In the genomic region with DNA sequence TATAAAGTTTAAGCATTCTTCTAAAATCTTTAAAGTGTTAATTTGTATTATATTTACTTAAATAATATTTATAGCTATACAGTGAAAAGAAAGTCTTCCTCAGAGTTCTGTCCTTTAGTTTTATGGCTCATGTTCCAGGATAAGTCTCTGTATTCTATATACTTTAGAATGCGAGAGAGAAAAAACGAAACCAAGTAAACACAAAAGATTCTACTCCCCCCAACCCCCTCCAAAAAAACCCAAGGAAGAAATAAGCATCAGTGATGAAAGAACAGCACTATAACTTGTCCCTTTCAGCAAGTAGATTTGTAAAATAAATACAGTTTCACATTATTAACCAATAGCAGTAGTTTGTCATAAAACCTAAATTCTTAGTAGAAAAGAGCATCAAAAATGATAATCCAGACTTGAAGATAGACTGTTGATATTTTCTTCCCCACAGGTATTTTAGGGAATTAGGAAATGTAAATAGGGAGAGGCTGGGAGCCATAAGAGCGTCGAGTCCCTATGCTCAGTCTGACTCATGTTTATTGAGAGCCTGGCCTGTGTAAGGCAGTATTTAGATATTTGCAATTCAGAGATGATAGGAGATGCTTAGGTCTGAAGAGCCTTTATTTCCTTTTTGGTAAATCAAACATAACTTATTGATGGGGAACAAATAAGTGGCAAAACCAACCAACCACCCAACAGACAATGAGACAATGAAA, we compare ENCODE assay signal across 11 cellular contexts. TPM values are rescaled to one million over a fixed set of nuclear protein-coding genes. Genes with fewer than 3 reads are reported as not detected.
DNase-seq lines count a peak whose midpoint lies in the region; ATAC-seq lines count a peak whose summit lies in the region.
"Had no signal": no experiment of that assay in that cellular context is flagged by ENCODE, and none has a peak within 500 bp of the region (broad histone marks: within the 10 kb centered on the region; RNA-seq: fewer than 3 reads in every experiment).

No MANE protein-coding gene starts in this region.

- H3K36me3 Mint-ChIP-seq in activated T-cell treated with anti-CD3 and anti-CD28 coated beads, Interleukin-2, amount 50 U/mL, for 24 hours (ENCODE audit: low read depth), result peaks cover 23% of the 10 kb centered on the region
- peaks cover 2% of the 10 kb centered on the region for H3K36me3 Mint-ChIP-seq in T-helper 17 cell (ENCODE audit: low read depth)

- H3K27ac Mint-ChIP-seq in activated T-cell treated with anti-CD3 and anti-CD28 coated beads, Interleukin-2, amount 50 U/mL, for 24 hours, result peak overlapping the region; percentile 78
- H3K27ac Mint-ChIP-seq in T-helper 17 cell, result peak overlapping the region; percentile 88
- H3K27ac Mint-ChIP-seq in stimulated activated naive CD8-positive, alpha-beta T cell treated with anti-CD3 and anti-CD28 coated beads, Interleukin-15, amount 100 ng/mL, for 72 hours, result peak overlapping the region in 1 of 2 donors; percentile 96
- H3K27ac Mint-ChIP-seq: endodermal cell had no signal

- no peaks in the 10 kb centered on the region for H3K9me3 ChIP-seq in T-helper 17 cell (ENCODE audit: control insufficient read depth, low read length, poor library complexity, severe bottlenecking)

- no peak for ATAC-seq in T-helper 17 cell
- ATAC-seq in stimulated activated naive CD8-positive, alpha-beta T cell treated with anti-CD3 and anti-CD28 coated beads, Interleukin-15, amount 100 ng/mL, for 72 hours, result no peak
- ATAC-seq: left lobe of liver had no signal

- H3K9me3 Mint-ChIP-seq in activated T-cell treated with anti-CD3 and anti-CD28 coated beads, Interleukin-2, amount 50 U/mL, for 24 hours, result no peaks in the 10 kb centered on the region
- H3K9me3 Mint-ChIP-seq in stimulated activated naive CD8-positive, alpha-beta T cell treated with anti-CD3 and anti-CD28 coated beads, Interleukin-15, amount 100 ng/mL, for 72 hours, result no peaks in the 10 kb centered on the region
- H3K9me3 Mint-ChIP-seq: endodermal cell had no signal

- no peak for DNase-seq in activated T-cell treated with anti-CD3 and anti-CD28 coated beads, Interleukin-2, amount 50 U/mL, for 24 hours
- DNase-seq in activated T-cell treated with anti-CD3 and anti-CD28 coated beads, Interleukin-2, amount 50 U/mL, for 48 hours, result no peak
- DNase-seq in T-helper 17 cell (no peak), fibroblast of peridontal ligament (ENCODE audit: extremely low read depth) (peak; percentile 30), NCI-H510A (lab: John Stamatoyannopoulos, UW) (no peak), NCI-H748 treated with DMSO at 0.1 percent for 48 hours (lab: John Stamatoyannopoulos, UW) (no peak)
- no peak for DNase-seq in stimulated activated naive CD8-positive, alpha-beta T cell treated with anti-CD3 and anti-CD28 coated beads, Interleukin-15, amount 100 ng/mL, for 72 hours
- DNase-seq in stimulated activated CD8-positive, alpha-beta memory T cell treated with anti-CD3 and anti-CD28 coated beads, Interleukin-4, amount 100 ng/mL, for 48 hours, result no peak
- DNase-seq: AML-193, endodermal cell had no signal

- peak overlapping the region; percentile 63 for H3K4me3 Mint-ChIP-seq in activated T-cell treated with anti-CD3 and anti-CD28 coated beads, Interleukin-2, amount 50 U/mL, for 24 hours
- peak overlapping the region; percentile 79 for H3K4me3 Mint-ChIP-seq in T-helper 17 cell
- H3K4me3 Mint-ChIP-seq in stimulated activated naive CD8-positive, alpha-beta T cell treated with anti-CD3 and anti-CD28 coated beads, Interleukin-15, amount 100 ng/mL, for 72 hours, result peak overlapping the region; percentile 73 to 84
- H3K4me3 Mint-ChIP-seq: endodermal cell had no signal

- H3K4me1 Mint-ChIP-seq in activated T-cell treated with anti-CD3 and anti-CD28 coated beads, Interleukin-2, amount 50 U/mL, for 24 hours (ENCODE audit: low read depth), result peaks cover 87% of the 10 kb centered on the region
- peaks cover 63% of the 10 kb centered on the region for H3K4me1 Mint-ChIP-seq in T-helper 17 cell
- peaks cover 69% of the 10 kb centered on the region for H3K4me1 Mint-ChIP-seq in stimulated activated naive CD8-positive, alpha-beta T cell treated with anti-CD3 and anti-CD28 coated beads, Interleukin-15, amount 100 ng/mL, for 72 hours

- no peaks in the 10 kb centered on the region for H3K27me3 Mint-ChIP-seq in activated T-cell treated with anti-CD3 and anti-CD28 coated beads, Interleukin-2, amount 50 U/mL, for 24 hours
- H3K27me3 Mint-ChIP-seq in T-helper 17 cell, result no peaks in the 10 kb centered on the region
- H3K27me3 Mint-ChIP-seq in stimulated activated naive CD8-positive, alpha-beta T cell treated with anti-CD3 and anti-CD28 coated beads, Interleukin-15, amount 100 ng/mL, for 72 hours, result no peaks in the 10 kb centered on the region

RNA-seq across cellular contexts. Expression of gene CDC14A, which starts 35.5 kb away (rescaled TPM):
- 100 to 1,000 TPM; 186 to 281 TPM for total RNA-seq in T-helper 17 cell
